In genomic region chr1:70509996-70510876, GRCh38 we compare ENCODE assay signal across 1 cellular context.
TF ChIP-seq lines count a peak whose summit lies in the region.

No MANE protein-coding gene starts in this region.

TF ChIP-seq in HepG2, 621 proteins besides CTCF, POLR2A, EP300 and RAD21 (continued from another document):
- TF ChIP-seq ZBTB40 (IDR thresholded peaks at IDR 0.05) (peak; percentile 32; the same call in 1 of the 2 replicates), ZBTB40 (CRISPR knock-in tag; IDR thresholded peaks at IDR 0.05) (no peak), SSRP1 (CRISPR knock-in tag; IDR thresholded peaks at IDR 0.05) (no peak), THYN1 (CRISPR knock-in tag; IDR thresholded peaks at IDR 0.05; ENCODE audit: borderline replicate concordance, low read depth) (no peak), CENPX (CRISPR knock-in tag; IDR thresholded peaks at IDR 0.05) (no peak), IRF9 (CRISPR knock-in tag; IDR thresholded peaks at IDR 0.05; ENCODE audit: borderline replicate concordance) (no peak), ZNF460 (CRISPR knock-in tag; IDR thresholded peaks at IDR 0.05; ENCODE audit: borderline replicate concordance) (0 out of 2 replicates have a peak, but pooled peaks have one; percentile 17), SRY (CRISPR knock-in tag; IDR thresholded peaks at IDR 0.05) (no peak), ZNF597 (CRISPR knock-in tag; IDR thresholded peaks at IDR 0.05) (no peak), SMC3 (IDR thresholded peaks at IDR 0.05; ENCODE audit: low read length) (0 out of 2 replicates have a peak, but pooled peaks have one; percentile 33), ZNF530 (CRISPR knock-in tag; IDR thresholded peaks at IDR 0.05; ENCODE audit: low read depth) (no peak), PRDM10 (CRISPR knock-in tag; IDR thresholded peaks at IDR 0.05; ENCODE audit: low read depth) (peak; percentile 67; the same call in 1 of the 2 replicates)
